9 cellular contexts compared by ENCODE assay signal in genomic region chr2:203804070-203804469, GRCh38.
DNase-seq lines count a peak whose midpoint lies in the region; TF ChIP-seq lines count a peak whose summit lies in the region.
"Had no signal": no experiment of that assay in that cellular context is flagged by ENCODE, and none has a peak within 500 bp of the region (broad histone marks: within the 10 kb centered on the region; RNA-seq: fewer than 3 reads in every experiment).

No MANE protein-coding gene starts in this region.

- WGBS in GM23248 (ENCODE audit: low coverage in 1 of 2, low lambda C conversion rate in 2 of 2, missing lambda C conversion rate in 2 of 2), 2 experiments: 0 to 4% methylated on average over 4 of the region's 4 CpGs

- peaks cover 83% of the 10 kb centered on the region for H3K4me1 Mint-ChIP-seq in activated CD4-positive, alpha-beta memory T cell treated with anti-CD3 and anti-CD28 coated beads for 36 hours (ENCODE audit: low read depth)

- no peak overlapping the region; the same call in 1 of the 2 replicates for H3K4me3 ChIP-seq in GM23248
- H3K4me3 ChIP-seq in fibroblast of the aortic adventitia (ENCODE audit: low read depth, low read length): no peak overlapping the region

- H3K36me3 ChIP-seq in GM23248 (ENCODE audit: low read depth): no peaks in the 10 kb centered on the region

- no peak overlapping the region for H3K4me3 Mint-ChIP-seq in activated CD4-positive, alpha-beta memory T cell treated with anti-CD3 and anti-CD28 coated beads for 36 hours

- in situ Hi-C loops in GM23248 (cut with MboI): loop anchor here (10.0 to 25.0 kb wide), 2 partner anchors 119 to 317 kb away; no protein-coding TSS in a partner anchor

- peaks cover 73% of the 10 kb centered on the region for H3K4me1 ChIP-seq in GM23248 (ENCODE audit: insufficient read depth)

- no peaks in the 10 kb centered on the region for H3K27me3 Mint-ChIP-seq in activated CD4-positive, alpha-beta memory T cell treated with anti-CD3 and anti-CD28 coated beads for 36 hours

- H3K9me2 ChIP-seq in GM23248 (ENCODE audit: insufficient read depth): no peaks in the 10 kb centered on the region

- peak overlapping the region; percentile 85 for H3K9ac ChIP-seq in GM23248

- H3F3A ChIP-seq in GM23248 (ENCODE audit: insufficient read depth): peaks cover 76% of the 10 kb centered on the region

- no peaks in the 10 kb centered on the region for H4K20me1 ChIP-seq in GM23248 (ENCODE audit: insufficient read depth)

- no peaks in the 10 kb centered on the region for H3K9me3 ChIP-seq in GM23248 (ENCODE audit: low read depth)

- peak; percentile 99 for DNase-seq in GM23248
- DNase-seq in activated CD4-positive, alpha-beta memory T cell treated with anti-CD3 and anti-CD28 coated beads for 36 hours: peak; percentile 63
- peak; percentile 99 for DNase-seq in fibroblast of the aortic adventitia (ENCODE audit: low read depth)
- peak; percentile 16 for DNase-seq in stimulated activated CD4-positive, alpha-beta T cell treated with anti-CD3 and anti-CD28 coated beads, Interleukin-4, amount 100 ng/mL, for 1 hour
- no peak for DNase-seq in OCI-M1 (lab: John Stamatoyannopoulos, UW)
- no peak for DNase-seq in middle frontal gyrus (ENCODE audit: extremely low spot score, low spot score)
- no peak for DNase-seq in NCI-H187 treated with DMSO at 0.1 percent for 48 hours (lab: John Stamatoyannopoulos, UW)
- DNase-seq in NCI-H2227 (lab: John Stamatoyannopoulos, UW; ENCODE audit: unreplicated experiment): no peak
- DNase-seq: NCI-H510A treated with DMSO at 0.1 percent for 48 hours had no signal

- H3K4me2 ChIP-seq in GM23248 (ENCODE audit: unreplicated experiment): peak overlapping the region; percentile 60

- intact Hi-C loops in activated CD4-positive, alpha-beta memory T cell treated with anti-CD3 and anti-CD28 coated beads for 36 hours (cut with micrococcal nuclease): loop anchor here (1.0 kb wide), 1 partner anchor 20 kb away; no protein-coding TSS in a partner anchor

- H2AFZ ChIP-seq in GM23248: no peak overlapping the region

- H3K36me3 Mint-ChIP-seq in activated CD4-positive, alpha-beta memory T cell treated with anti-CD3 and anti-CD28 coated beads for 36 hours: peaks cover 14% of the 10 kb centered on the region

- H3K27ac Mint-ChIP-seq in activated CD4-positive, alpha-beta memory T cell treated with anti-CD3 and anti-CD28 coated beads for 36 hours: peak overlapping the region; percentile 11

- CTCF ChIA-PET in activated CD4-positive, alpha-beta memory T cell treated with anti-CD3 and anti-CD28 coated beads for 36 hours (lab: Charles Lee): interaction anchor here (1.0 to 7.6 kb wide), 8 partner anchors 8 to 579 kb away, joined by 3 to 39 read pairs (median 4); no protein-coding TSS in a partner anchor

- no peaks in the 10 kb centered on the region for H3K27me3 ChIP-seq in GM23248 (replicated peaks; ENCODE audit: insufficient read depth)

- peaks cover 22% of the 10 kb centered on the region for H3K9me3 Mint-ChIP-seq in activated CD4-positive, alpha-beta memory T cell treated with anti-CD3 and anti-CD28 coated beads for 36 hours

- POLR2A ChIA-PET in activated CD4-positive, alpha-beta memory T cell treated with anti-CD3 and anti-CD28 coated beads for 36 hours (lab: Charles Lee): interaction anchor here (1.0 to 3.2 kb wide), 9 partner anchors 8 to 97 kb away, joined by 3 to 18 read pairs (median 4); partner anchors contain the start of gene CD28

- peak overlapping the region; percentile 99 for H3K27ac ChIP-seq in GM23248

- no peak for TF ChIP-seq CTCF in fibroblast of the aortic adventitia (IDR thresholded peaks at IDR 0.05; ENCODE audit: insufficient read depth, low read length)

- no peaks in the 10 kb centered on the region for H3K79me2 ChIP-seq in GM23248 (ENCODE audit: insufficient read depth)

Comparison
In these comparisons a context has a peak if more than half of its experiments do, and no peak if none do; other contexts are left out.
1. DNase-seq: peak in GM23248 (single experiment), activated CD4-positive, alpha-beta memory T cell treated with anti-CD3 and anti-CD28 coated beads for 36 hours (single experiment), fibroblast of the aortic adventitia (single experiment) and stimulated activated CD4-positive, alpha-beta T cell treated with anti-CD3 and anti-CD28 coated beads, Interleukin-4, amount 100 ng/mL, for 1 hour (single experiment); none in OCI-M1 (single experiment), middle frontal gyrus (single experiment), NCI-H187 treated with DMSO at 0.1 percent for 48 hours (single experiment) and NCI-H2227 (single experiment).